ENCODE assay signal across 1 cellular context in the genomic region with DNA sequence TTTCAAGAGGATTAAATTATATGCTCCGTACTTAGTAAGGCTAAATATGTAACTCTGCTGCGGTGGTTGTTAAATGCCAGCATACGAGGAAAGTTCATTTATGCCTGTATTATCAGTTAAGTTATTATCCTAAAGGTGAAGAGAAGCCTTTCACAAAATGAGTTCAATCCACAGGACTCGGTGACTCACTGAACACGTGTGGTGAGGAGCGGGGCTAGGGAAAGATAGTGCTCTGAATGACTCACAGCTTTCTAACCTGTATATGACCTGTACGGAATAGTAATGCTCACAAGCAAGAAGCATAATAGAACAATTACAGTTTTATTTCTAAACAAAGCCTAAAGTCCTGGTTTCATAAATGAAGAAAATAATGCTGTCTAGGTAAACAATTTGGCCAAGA.
TF ChIP-seq lines count a peak whose summit lies in the region.

No MANE protein-coding gene starts in this region.

TF ChIP-seq in GM23338, 12 proteins besides CTCF, POLR2A, EP300 and RAD21 (continued from another document):
- TF ChIP-seq, protein P1, sequence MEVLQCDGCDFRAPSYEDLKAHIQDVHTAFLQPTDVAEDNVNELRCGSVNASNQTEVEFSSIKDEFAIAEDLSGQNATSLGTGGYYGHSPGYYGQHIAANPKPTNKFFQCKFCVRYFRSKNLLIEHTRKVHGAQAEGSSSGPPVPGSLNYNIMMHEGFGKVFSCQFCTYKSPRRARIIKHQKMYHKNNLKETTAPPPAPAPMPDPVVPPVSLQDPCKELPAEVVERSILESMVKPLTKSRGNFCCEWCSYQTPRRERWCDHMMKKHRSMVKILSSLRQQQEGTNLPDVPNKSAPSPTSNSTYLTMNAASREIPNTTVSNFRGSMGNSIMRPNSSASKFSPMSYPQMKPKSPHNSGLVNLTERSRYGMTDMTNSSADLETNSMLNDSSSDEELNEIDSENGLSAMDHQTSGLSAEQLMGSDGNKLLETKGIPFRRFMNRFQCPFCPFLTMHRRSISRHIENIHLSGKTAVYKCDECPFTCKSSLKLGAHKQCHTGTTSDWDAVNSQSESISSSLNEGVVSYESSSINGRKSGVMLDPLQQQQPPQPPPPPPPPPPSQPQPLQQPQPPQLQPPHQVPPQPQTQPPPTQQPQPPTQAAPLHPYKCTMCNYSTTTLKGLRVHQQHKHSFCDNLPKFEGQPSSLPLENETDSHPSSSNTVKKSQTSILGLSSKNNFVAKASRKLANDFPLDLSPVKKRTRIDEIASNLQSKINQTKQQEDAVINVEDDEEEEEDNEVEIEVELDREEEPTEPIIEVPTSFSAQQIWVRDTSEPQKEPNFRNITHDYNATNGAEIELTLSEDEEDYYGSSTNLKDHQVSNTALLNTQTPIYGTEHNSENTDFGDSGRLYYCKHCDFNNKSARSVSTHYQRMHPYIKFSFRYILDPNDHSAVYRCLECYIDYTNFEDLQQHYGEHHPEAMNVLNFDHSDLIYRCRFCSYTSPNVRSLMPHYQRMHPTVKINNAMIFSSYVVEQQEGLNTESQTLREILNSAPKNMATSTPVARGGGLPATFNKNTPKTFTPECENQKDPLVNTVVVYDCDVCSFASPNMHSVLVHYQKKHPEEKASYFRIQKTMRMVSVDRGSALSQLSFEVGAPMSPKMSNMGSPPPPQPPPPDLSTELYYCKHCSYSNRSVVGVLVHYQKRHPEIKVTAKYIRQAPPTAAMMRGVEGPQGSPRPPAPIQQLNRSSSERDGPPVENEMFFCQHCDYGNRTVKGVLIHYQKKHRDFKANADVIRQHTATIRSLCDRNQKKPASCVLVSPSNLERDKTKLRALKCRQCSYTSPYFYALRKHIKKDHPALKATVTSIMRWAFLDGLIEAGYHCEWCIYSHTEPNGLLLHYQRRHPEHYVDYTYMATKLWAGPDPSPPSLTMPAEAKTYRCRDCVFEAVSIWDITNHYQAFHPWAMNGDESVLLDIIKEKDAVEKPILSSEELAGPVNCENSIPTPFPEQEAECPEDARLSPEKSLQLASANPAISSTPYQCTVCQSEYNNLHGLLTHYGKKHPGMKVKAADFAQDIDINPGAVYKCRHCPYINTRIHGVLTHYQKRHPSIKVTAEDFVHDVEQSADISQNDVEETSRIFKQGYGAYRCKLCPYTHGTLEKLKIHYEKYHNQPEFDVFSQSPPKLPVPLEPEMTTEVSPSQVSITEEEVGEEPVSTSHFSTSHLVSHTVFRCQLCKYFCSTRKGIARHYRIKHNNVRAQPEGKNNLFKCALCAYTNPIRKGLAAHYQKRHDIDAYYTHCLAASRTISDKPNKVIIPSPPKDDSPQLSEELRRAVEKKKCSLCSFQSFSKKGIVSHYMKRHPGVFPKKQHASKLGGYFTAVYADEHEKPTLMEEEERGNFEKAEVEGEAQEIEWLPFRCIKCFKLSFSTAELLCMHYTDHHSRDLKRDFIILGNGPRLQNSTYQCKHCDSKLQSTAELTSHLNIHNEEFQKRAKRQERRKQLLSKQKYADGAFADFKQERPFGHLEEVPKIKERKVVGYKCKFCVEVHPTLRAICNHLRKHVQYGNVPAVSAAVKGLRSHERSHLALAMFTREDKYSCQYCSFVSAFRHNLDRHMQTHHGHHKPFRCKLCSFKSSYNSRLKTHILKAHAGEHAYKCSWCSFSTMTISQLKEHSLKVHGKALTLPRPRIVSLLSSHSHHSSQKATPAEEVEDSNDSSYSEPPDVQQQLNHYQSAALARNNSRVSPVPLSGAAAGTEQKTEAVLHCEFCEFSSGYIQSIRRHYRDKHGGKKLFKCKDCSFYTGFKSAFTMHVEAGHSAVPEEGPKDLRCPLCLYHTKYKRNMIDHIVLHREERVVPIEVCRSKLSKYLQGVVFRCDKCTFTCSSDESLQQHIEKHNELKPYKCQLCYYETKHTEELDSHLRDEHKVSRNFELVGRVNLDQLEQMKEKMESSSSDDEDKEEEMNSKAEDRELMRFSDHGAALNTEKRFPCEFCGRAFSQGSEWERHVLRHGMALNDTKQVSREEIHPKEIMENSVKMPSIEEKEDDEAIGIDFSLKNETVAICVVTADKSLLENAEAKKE (CRISPR knock-in tag; IDR thresholded peaks at IDR 0.05): no peak
TF ChIP-seq in GM23338: peak in this region for 0.
